In the genomic region with DNA sequence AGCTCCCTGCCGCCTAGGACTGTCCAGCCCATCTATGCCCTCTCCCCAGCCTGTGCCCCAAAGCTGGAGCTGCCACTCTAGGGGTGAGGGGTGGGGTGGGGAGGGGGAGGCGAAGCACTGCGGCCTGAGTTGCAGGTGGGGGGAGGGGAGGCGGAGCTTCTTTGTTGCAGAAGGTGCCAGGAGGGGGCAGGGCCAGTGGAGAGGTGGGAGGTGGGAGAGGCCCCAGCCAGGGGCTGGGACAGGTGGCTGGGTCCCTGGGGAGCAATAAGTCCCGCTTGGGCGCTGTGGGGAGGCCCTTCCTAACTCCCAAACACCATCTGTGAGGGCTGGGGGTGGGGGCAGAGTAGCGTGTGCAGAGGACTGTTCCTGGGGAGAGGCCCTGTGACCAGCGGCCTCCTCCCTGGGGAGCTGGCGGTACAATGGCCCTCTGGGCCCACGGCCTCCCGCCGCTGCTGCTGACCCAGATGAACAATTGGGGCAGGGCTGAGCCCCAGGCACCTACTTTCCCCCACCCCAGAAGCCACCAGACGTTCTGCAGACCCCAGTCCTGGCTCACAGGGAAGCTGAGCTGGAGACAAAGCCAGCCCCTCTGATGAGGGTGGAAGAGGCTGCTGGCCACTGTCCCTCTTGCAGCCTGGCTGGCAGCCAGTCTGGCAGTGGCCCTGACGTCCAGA, we compare ENCODE assay signal across 9 cellular contexts. TPM values are rescaled to one million over a fixed set of nuclear protein-coding genes. Genes with fewer than 3 reads are reported as not detected.
DNase-seq lines count a peak whose midpoint lies in the region; FAIRE-seq and TF ChIP-seq lines count a peak whose summit lies in the region.
"Had no signal": no experiment of that assay in that cellular context is flagged by ENCODE, and none has a peak within 500 bp of the region (broad histone marks: within the 10 kb centered on the region; RNA-seq: fewer than 3 reads in every experiment).

No MANE protein-coding gene starts in this region.

- H3K27me3 Mint-ChIP-seq in activated naive CD4-positive, alpha-beta T cell treated with anti-CD3 and anti-CD28 coated beads, Interleukin-2, amount 10 ng/mL, durations not matched to agents 7 days and 5 days: peaks cover 75% of the 10 kb centered on the region

- peak overlapping the region; percentile 91 for H3K4me2 ChIP-seq in OCI-LY7 (ENCODE audit: low read length)

- H3K4me1 ChIP-seq in OCI-LY7 (ENCODE audit: insufficient read depth, low read length, poor library complexity, severe bottlenecking): peaks cover 78% of the 10 kb centered on the region
- peaks cover 57% of the 10 kb centered on the region for H3K4me1 ChIP-seq in suprapubic skin

- H3K4me3 Mint-ChIP-seq in activated naive CD4-positive, alpha-beta T cell treated with anti-CD3 and anti-CD28 coated beads, Interleukin-2, amount 10 ng/mL, durations not matched to agents 7 days and 5 days: no peak overlapping the region

- H3K27ac ChIP-seq in OCI-LY7 (ENCODE audit: low read depth, low read length, poor library complexity, severe bottlenecking): peak overlapping the region; percentile 89
- H3K27ac ChIP-seq in suprapubic skin: no peak overlapping the region

- FAIRE-seq in HTR-8/SVneo (lab: Jason Lieb, UNC): peak; percentile 16

- intact Hi-C loops in OCI-LY7 (cut with micrococcal nuclease; ENCODE audit: unreplicated experiment): loop anchor here (2.0 to 5.0 kb wide), 2 partner anchors 37 to 64 kb away; no protein-coding TSS in a partner anchor

- peaks cover 15% of the 10 kb centered on the region for H3K27me3 ChIP-seq in suprapubic skin

- no peak for TF ChIP-seq CTCF in OCI-LY7 (conservative IDR thresholded peaks at IDR 0.05; ENCODE audit: low read length)
- no peak for TF ChIP-seq CTCF in suprapubic skin (IDR thresholded peaks at IDR 0.05)

- WGBS in suprapubic skin: 17% methylated on average over 1 of the region's 14 CpGs

- POLR2A ChIA-PET in OCI-LY7 (lab: Charles Lee): interaction anchor here (0.6 to 1.0 kb wide), 7 partner anchors 10 to 1055 kb away, joined by 3 to 7 read pairs (median 3); partner anchors contain the start of gene CCNF

- H3K36me3 ChIP-seq in OCI-LY7 (ENCODE audit: insufficient read depth, low read length) (peaks cover 12% of the 10 kb centered on the region; the same call in 1 of the 2 replicates), suprapubic skin (no peaks in the 10 kb centered on the region)

- H4K20me1 ChIP-seq in OCI-LY7 (ENCODE audit: insufficient read depth, low read length): no peaks in the 10 kb centered on the region

- H3K4me3 ChIP-seq in OCI-LY7 (ENCODE audit: low read depth, low read length, poor library complexity, severe bottlenecking): peak overlapping the region; percentile 64
- peak overlapping the region; percentile 57 for H3K4me3 ChIP-seq in suprapubic skin

- no peaks in the 10 kb centered on the region for H3K9me3 Mint-ChIP-seq in activated naive CD4-positive, alpha-beta T cell treated with anti-CD3 and anti-CD28 coated beads, Interleukin-2, amount 10 ng/mL, durations not matched to agents 7 days and 5 days
- H3K9me3 Mint-ChIP-seq: dendritic cell treated with granulocyte-macrophage colony-stimulating factor and Interleukin-4, amounts not matched to agents 40 ng/mL and 50 ng/mL, for 4 days had no signal

- no TSS peak for BruUV-seq in OCI-LY7 (replicated peaks; lab: Mats Ljungman, UMichigan)

- no peaks in the 10 kb centered on the region for H3K36me3 Mint-ChIP-seq in activated naive CD4-positive, alpha-beta T cell treated with anti-CD3 and anti-CD28 coated beads, Interleukin-2, amount 10 ng/mL, durations not matched to agents 7 days and 5 days

- peak; percentile 99 for DNase-seq in DMS 273 (lab: John Stamatoyannopoulos, UW; ENCODE audit: unreplicated experiment)
- DNase-seq in HTR-8/SVneo (ENCODE audit: insufficient read length, low spot score): no peak
- DNase-seq in OCI-LY7 (ENCODE audit: low spot score): peak; percentile 99
- peak; percentile 55 for DNase-seq in hepatic stellate cell (ENCODE audit: low spot score)
- DNase-seq in suprapubic skin (ENCODE audit: low spot score in 2 of 2): peak in 1 of 2 donors; percentile 58
- no peak for DNase-seq in Kasumi-1 (lab: John Stamatoyannopoulos, UW)
- no peak for DNase-seq in NCI-H2227 (lab: John Stamatoyannopoulos, UW; ENCODE audit: unreplicated experiment)
- no peak for DNase-seq in activated naive CD4-positive, alpha-beta T cell treated with anti-CD3 and anti-CD28 coated beads, Interleukin-2, amount 10 ng/mL, durations not matched to agents 7 days and 5 days

- TF ChIP-seq EP300 in suprapubic skin (IDR thresholded peaks at IDR 0.05): no peak

- CTCF ChIA-PET in OCI-LY7 (lab: Charles Lee; ENCODE audit: unreplicated experiment): interaction anchor here (0.5 to 1.1 kb wide), 2 partner anchors 9 to 676 kb away, joined by 3 to 4 read pairs; partner anchors contain the start of gene TEDC2
- CTCF ChIA-PET in activated naive CD4-positive, alpha-beta T cell treated with anti-CD3 and anti-CD28 coated beads, Interleukin-2, amount 10 ng/mL, durations not matched to agents 7 days and 5 days (lab: Charles Lee): interaction anchor here (2.0 kb wide), 1 partner anchor 17 kb away, joined by 5 read pairs; no protein-coding TSS in a partner anchor

- TF ChIP-seq POLR2A in suprapubic skin (IDR thresholded peaks at IDR 0.05): no peak

- H2AFZ ChIP-seq in OCI-LY7 (ENCODE audit: low read length): no peak overlapping the region

- H3K79me2 ChIP-seq in OCI-LY7 (ENCODE audit: insufficient read depth, low read depth, low read length): no peaks in the 10 kb centered on the region

- H3K4me1 Mint-ChIP-seq in activated naive CD4-positive, alpha-beta T cell treated with anti-CD3 and anti-CD28 coated beads, Interleukin-2, amount 10 ng/mL, durations not matched to agents 7 days and 5 days: peaks cover 11% of the 10 kb centered on the region

- H3K9me3 ChIP-seq in OCI-LY7 (ENCODE audit: low read length) (no peaks in the 10 kb centered on the region), suprapubic skin (no peaks in the 10 kb centered on the region)

- no peak overlapping the region for H3K27ac Mint-ChIP-seq in activated naive CD4-positive, alpha-beta T cell treated with anti-CD3 and anti-CD28 coated beads, Interleukin-2, amount 10 ng/mL, durations not matched to agents 7 days and 5 days
- H3K27ac Mint-ChIP-seq: dendritic cell treated with granulocyte-macrophage colony-stimulating factor and Interleukin-4, amounts not matched to agents 40 ng/mL and 50 ng/mL, for 4 days had no signal

- no peaks in the 10 kb centered on the region for H3K9me2 ChIP-seq in OCI-LY7 (ENCODE audit: insufficient read depth, low read length)

RNA-seq across cellular contexts. Expression of gene NTN3, which starts 2.2 kb away (rescaled TPM):
- total RNA-seq in OCI-LY7 (2014; rRNA removed; shearing (Covaris generic)): 2.3 and 4.8 TPM in 2 replicates
- total RNA-seq in OCI-LY7 (2022): 1.5 and 1.7 TPM in 2 replicates
- total RNA-seq in suprapubic skin: not detected

RNA-seq across cellular contexts. Expression of gene TBC1D24, which starts 6.1 kb away (rescaled TPM):
- total RNA-seq in OCI-LY7 (2014; rRNA removed; shearing (Covaris generic)): 19.8 and 23.4 TPM in 2 replicates
- total RNA-seq in OCI-LY7 (2022): 29.9 and 34.7 TPM in 2 replicates
- total RNA-seq in suprapubic skin: 10 to 100 TPM; 10.8 to 23.6 (median 16.5) TPM

RNA-seq across cellular contexts. Expression of gene TEDC2, which starts 9.0 kb away (rescaled TPM):
- 89.3 and 110 TPM in 2 replicates for total RNA-seq in OCI-LY7 (2014; rRNA removed; shearing (Covaris generic))
- total RNA-seq in OCI-LY7 (2022) (48.0 and 56.0 TPM in 2 replicates), suprapubic skin (1 to 10 TPM in 3 of 4 donors, not detected in 1; 1.4 to 2.2 (median 1.6) TPM)

RNA-seq across cellular contexts. Expression of gene CCNF, which starts 39.6 kb away (rescaled TPM):
- 71.5 and 82.1 TPM in 2 replicates for total RNA-seq in OCI-LY7 (2014; rRNA removed; shearing (Covaris generic))
- 83.3 and 93.0 TPM in 2 replicates for total RNA-seq in OCI-LY7 (2022)
- total RNA-seq in suprapubic skin: 10 to 100 TPM in 2 of 4 donors, 1 to 10 TPM in 2; 6.8 to 12.4 (median 10.1) TPM

RNA-seq across cellular contexts. Expression of gene ATP6V0C, which starts 44.9 kb away (rescaled TPM):
- 15.0 and 16.4 TPM in 2 replicates for total RNA-seq in OCI-LY7 (2014; rRNA removed; shearing (Covaris generic))
- total RNA-seq in OCI-LY7 (2022) (87.4 and 94.3 TPM in 2 replicates), suprapubic skin (100 to 1,000 TPM; 103 to 147 (median 120) TPM)

Comparison
In these comparisons a context has a peak if more than half of its experiments do, and no peak if none do; other contexts are left out.
1. DNase-seq: peak in DMS 273 (single experiment), OCI-LY7 (single experiment) and hepatic stellate cell (single experiment); none in HTR-8/SVneo (single experiment), Kasumi-1 (0 of 2), NCI-H2227 (single experiment) and activated naive CD4-positive, alpha-beta T cell treated with anti-CD3 and anti-CD28 coated beads, Interleukin-2, amount 10 ng/mL, durations not matched to agents 7 days and 5 days (single experiment).
2. RNA of gene TEDC2, which starts 9.0 kb away (total RNA-seq): 48.0 to 110 TPM in OCI-LY7; 1.4 to 2.2 TPM in suprapubic skin; every median in the first group is over 10 times any median in the second.